In genomic region chr22:17999851-18000250, GRCh38 we compare ENCODE assay signal across 8 cellular contexts. TPM values are rescaled to one million over a fixed set of nuclear protein-coding genes. Genes with fewer than 3 reads are reported as not detected.
DNase-seq lines count a peak whose midpoint lies in the region; TF ChIP-seq lines count a peak whose summit lies in the region.

No MANE protein-coding gene starts in this region.

- DNase-seq in CD4-positive, alpha-beta memory T cell: no peak
- no peak for DNase-seq in colonic mucosa
- DNase-seq in nephron progenitor cell: no peak
- DNase-seq in effector CD4-positive, alpha-beta T cell: no peak
- no peak for DNase-seq in NCI-H2107 treated with DMSO at 0.1 percent for 48 hours (lab: John Stamatoyannopoulos, UW; ENCODE audit: unreplicated experiment)
- no peak for DNase-seq in hepatic stellate cell (ENCODE audit: low spot score)
- DNase-seq in erythroblast (lab: John Stamatoyannopoulos, UW): no peak

- peaks cover 0 to 2% of the 10 kb centered on the region in 2 donors for H3K36me3 Mint-ChIP-seq in CD4-positive, alpha-beta memory T cell
- H3K36me3 Mint-ChIP-seq in nephron progenitor cell (ENCODE audit: low read depth): no peaks in the 10 kb centered on the region

- H3K9me3 Mint-ChIP-seq in CD4-positive, alpha-beta memory T cell: no peaks in the 10 kb centered on the region
- H3K9me3 Mint-ChIP-seq in nephron progenitor cell: peaks cover 8% of the 10 kb centered on the region

- peak overlapping the region; percentile 74 for H3K27ac ChIP-seq in CD4-positive, alpha-beta memory T cell (ENCODE audit: low read depth, low read length)
- H3K27ac ChIP-seq in KMS-11 (peak overlapping the region; percentile 83; the same call in 1 of the 2 replicates), colonic mucosa (no peak overlapping the region)

- no peak for TF ChIP-seq CTCF in KMS-11 (conservative IDR thresholded peaks at IDR 0.05; ENCODE audit: low read depth, low read length)
- no peak for TF ChIP-seq CTCF in colonic mucosa (IDR thresholded peaks at IDR 0.05)
- no peak for TF ChIP-seq CTCF in nephron progenitor cell (IDR thresholded peaks at IDR 0.05)

- H3K27me3 ChIP-seq in CD4-positive, alpha-beta memory T cell (ENCODE audit: insufficient read depth, low read length): no peaks in the 10 kb centered on the region
- no peaks in the 10 kb centered on the region for H3K27me3 ChIP-seq in KMS-11 (ENCODE audit: insufficient read depth, low read depth)
- no peaks in the 10 kb centered on the region for H3K27me3 ChIP-seq in colonic mucosa

- no peak overlapping the region for H2AFZ ChIP-seq in KMS-11 (ENCODE audit: low read depth)

- peak overlapping the region; percentile 92 for H3K4me2 ChIP-seq in KMS-11

- no peaks in the 10 kb centered on the region for H3K27me3 Mint-ChIP-seq in CD4-positive, alpha-beta memory T cell
- H3K27me3 Mint-ChIP-seq in nephron progenitor cell (ENCODE audit: low read depth, poor library complexity): peaks cover 20% of the 10 kb centered on the region

- no peaks in the 10 kb centered on the region for H3K36me3 ChIP-seq in CD4-positive, alpha-beta memory T cell (ENCODE audit: insufficient read depth, low read length)
- H3K36me3 ChIP-seq in KMS-11 (ENCODE audit: insufficient read depth): no peaks in the 10 kb centered on the region
- H3K36me3 ChIP-seq in colonic mucosa: no peaks in the 10 kb centered on the region

- peak overlapping the region; percentile 80 to 96 (median 93) for H3K27ac Mint-ChIP-seq in CD4-positive, alpha-beta memory T cell
- H3K27ac Mint-ChIP-seq in nephron progenitor cell: no peak overlapping the region

- H3K9me3 ChIP-seq in CD4-positive, alpha-beta memory T cell (ENCODE audit: control insufficient read depth in 1 of 2, low read length in 2 of 2): no peaks in the 10 kb centered on the region
- H3K9me3 ChIP-seq in colonic mucosa: no peaks in the 10 kb centered on the region

- H3K79me2 ChIP-seq in KMS-11 (ENCODE audit: insufficient read depth, low read depth): peaks cover 54% of the 10 kb centered on the region

- H3K4me1 Mint-ChIP-seq in CD4-positive, alpha-beta memory T cell: peaks cover 27 to 61% (median 46%) of the 10 kb centered on the region in 4 donors
- peaks cover 20% of the 10 kb centered on the region for H3K4me1 Mint-ChIP-seq in nephron progenitor cell

- H3K9ac ChIP-seq in KMS-11 (peak overlapping the region; percentile 77; the same call in 1 of the 2 replicates), colonic mucosa (ENCODE audit: low read depth in 2 of 2, low read length in 2 of 2) (no peak overlapping the region)

- intact Hi-C loops in CD4-positive, alpha-beta memory T cell (cut with micrococcal nuclease): loop anchor here (2.0 kb wide), 2 partner anchors 19 to 77 kb away; partner anchors contain the start of gene PEX26
- intact Hi-C loops in colonic mucosa (cut with DNase I): loop anchor here (2.0 kb wide), 1 partner anchor 77 kb away; the partner anchor contains the start of gene PEX26

- no peak overlapping the region for H3K4me3 ChIP-seq in CD4-positive, alpha-beta memory T cell (ENCODE audit: low read length in 2 of 2)
- no peak overlapping the region for H3K4me3 ChIP-seq in KMS-11 (IDR thresholded peaks at IDR 0.05; ENCODE audit: insufficient read depth, low read depth, low read length)
- H3K4me3 ChIP-seq in colonic mucosa: peak overlapping the region; percentile 83

- no peaks in the 10 kb centered on the region for H4K20me1 ChIP-seq in KMS-11 (ENCODE audit: insufficient read depth)

- POLR2A ChIA-PET in CD4-positive, alpha-beta memory T cell (lab: Charles Lee; ENCODE audit: partially characterized antibody): interaction anchor here (0.8 to 4.5 kb wide), 3 partner anchors 20 to 92 kb away, joined by 3 to 28 read pairs (median 5); partner anchors contain the start of gene PEX26

- peaks cover 50% of the 10 kb centered on the region for H3K4me1 ChIP-seq in CD4-positive, alpha-beta memory T cell (ENCODE audit: insufficient read depth, low read length)
- H3K4me1 ChIP-seq in KMS-11 (ENCODE audit: low read depth, poor library complexity, severe bottlenecking) (peaks cover 58% of the 10 kb centered on the region), colonic mucosa (peaks cover 9% of the 10 kb centered on the region)

- H3K4me3 Mint-ChIP-seq in CD4-positive, alpha-beta memory T cell: peak overlapping the region; percentile 73 to 87 (median 79)
- H3K4me3 Mint-ChIP-seq in nephron progenitor cell: peak overlapping the region; percentile 82

- no peak for TF ChIP-seq POLR2A in erythroblast (IDR thresholded peaks at IDR 0.05; ENCODE audit: low read length)

- CTCF ChIA-PET in CD4-positive, alpha-beta memory T cell (lab: Charles Lee; ENCODE audit: partially characterized antibody): interaction anchor here (0.8 to 3.1 kb wide), 5 partner anchors 16 to 828 kb away, joined by 3 to 13 read pairs (median 4); partner anchors contain the start of gene PEX26

RNA-seq across cellular contexts. Expression of gene MICAL3, which starts 24.5 kb away (rescaled TPM):
- 10 to 100 TPM; 25.9 to 28.9 TPM for total RNA-seq in CD4-positive, alpha-beta memory T cell
- polyA plus RNA-seq in CD4-positive, alpha-beta memory T cell: 1 to 10 TPM in 1 of 2 donors, under 1 TPM in 1; 0.97 to 2.9 TPM
- 10 to 100 TPM; 72.5 to 84.5 TPM for total RNA-seq in colonic mucosa
